7 cellular contexts compared by ENCODE assay signal in genomic region chr18:25423760-25424159, GRCh38.
"Had no signal": no experiment of that assay in that cellular context is flagged by ENCODE, and none has a peak within 500 bp of the region (broad histone marks: within the 10 kb centered on the region; RNA-seq: fewer than 3 reads in every experiment).

No MANE protein-coding gene starts in this region.

- H3K27ac ChIP-seq: HL-60, KMS-11 had no signal

- H3K4me1 Mint-ChIP-seq: IgD-negative memory B cell had no signal

- H3K9ac ChIP-seq: KMS-11 had no signal

- H3K4me2 ChIP-seq: GM23338, KMS-11 had no signal

- H3K4me3 Mint-ChIP-seq: GM23338, H9, IgD-negative memory B cell had no signal

- H3K36me3 Mint-ChIP-seq: IgD-negative memory B cell had no signal

- H3K9me3 Mint-ChIP-seq: GM23338 had no signal

- H3K27ac Mint-ChIP-seq: GM23338, H9, IgD-negative memory B cell had no signal

- H3K4me3 ChIP-seq: GM23338 had no signal

- DNase-seq: H9, HCEC 1CT, KBM-7 had no signal
